8 cellular contexts compared by ENCODE assay signal in genomic region chr1:804378-805110, GRCh38.
DNase-seq lines count a peak whose midpoint lies in the region; ATAC-seq and TF ChIP-seq lines count a peak whose summit lies in the region.
"Not testable (repeated sequence)": the region's sequence is repeated elsewhere in the genome, so short reads cannot be mapped to it uniquely, and the experiment has no call there.

No MANE protein-coding gene starts in this region.

- H3K4me3 ChIP-seq in OCI-LY1 (ENCODE audit: low read depth, low read length, poor library complexity, severe bottlenecking); mucosa of descending colon: not testable (repeated sequence)

- not testable (repeated sequence) for H3K4me1 Mint-ChIP-seq in MCF 10A (ENCODE audit: insufficient read depth, unreplicated experiment)

- not testable (repeated sequence) for H3K9me2 ChIP-seq in OCI-LY1 (ENCODE audit: low read depth, low read length)

- H3F3A ChIP-seq in OCI-LY1 (ENCODE audit: insufficient read depth, low read length), result not testable (repeated sequence)

- not testable (repeated sequence) for TF ChIP-seq CTCF in OCI-LY1 (IDR thresholded peaks at IDR 0.05; ENCODE audit: low read length); MCF 10A (IDR thresholded peaks at IDR 0.05; ENCODE audit: unreplicated experiment); mucosa of descending colon (IDR thresholded peaks at IDR 0.05)

- ATAC-seq in GM19043 (IDR thresholded peaks at IDR 0.05; ENCODE audit: low read depth, unreplicated experiment) (peak; percentile 57), GM21723 (IDR thresholded peaks at IDR 0.05; ENCODE audit: unreplicated experiment) (peak; percentile 83), HG02840 (IDR thresholded peaks at IDR 0.05; ENCODE audit: low FRiP score, unreplicated experiment) (peak; percentile 75), HG03432 (IDR thresholded peaks at IDR 0.05; ENCODE audit: unreplicated experiment) (peak; percentile 83), mucosa of descending colon (peak; percentile 29)

- H3K4me3 Mint-ChIP-seq in MCF 10A (ENCODE audit: unreplicated experiment), result not testable (repeated sequence)

- not testable (repeated sequence) for H3K9ac ChIP-seq in OCI-LY1 (ENCODE audit: low read length)

- H3K27ac ChIP-seq in OCI-LY1 (ENCODE audit: low read depth, low read length, poor library complexity, severe bottlenecking), result peak overlapping the region; percentile 54

- H3K27me3 ChIP-seq in OCI-LY1 (ENCODE audit: insufficient read depth, low read length), result not testable (repeated sequence)

- CTCF ChIA-PET in MCF 10A (lab: Yijun Ruan, JAX), result not testable (repeated sequence)

- H3K4me2 ChIP-seq in OCI-LY1 (ENCODE audit: low read length), result not testable (repeated sequence)

- POLR2A ChIA-PET in MCF 10A (lab: Yijun Ruan, JAX), result not testable (repeated sequence)

- not testable (repeated sequence) for H3K9me3 Mint-ChIP-seq in MCF 10A (ENCODE audit: unreplicated experiment)

- not testable (repeated sequence) for H3K27me3 Mint-ChIP-seq in MCF 10A (ENCODE audit: insufficient read depth, unreplicated experiment)

- H3K4me1 ChIP-seq in OCI-LY1 (ENCODE audit: insufficient read depth, low read length, severe bottlenecking), result peaks cover 10% of the 10 kb centered on the region
- not testable (repeated sequence) for H3K4me1 ChIP-seq in mucosa of descending colon (ENCODE audit: low read depth)

- H3K36me3 Mint-ChIP-seq in MCF 10A (ENCODE audit: insufficient read depth, unreplicated experiment), result not testable (repeated sequence)

- not testable (repeated sequence) for H2AFZ ChIP-seq in OCI-LY1 (ENCODE audit: low read length)

- not testable (repeated sequence) for H3K79me2 ChIP-seq in OCI-LY1 (ENCODE audit: insufficient read depth, low read length)

- not testable (repeated sequence) for H4K20me1 ChIP-seq in OCI-LY1 (ENCODE audit: insufficient read depth, low read length)

- H3K9me3 ChIP-seq in OCI-LY1 (ENCODE audit: low read length); mucosa of descending colon: not testable (repeated sequence)

- intact Hi-C loops in MCF 10A (cut with micrococcal nuclease); mucosa of descending colon (cut with DNase I, micrococcal nuclease): not testable (repeated sequence)

- H3K27ac Mint-ChIP-seq in MCF 10A (ENCODE audit: low read depth, unreplicated experiment), result not testable (repeated sequence)

- DNase-seq in DMS79 (lab: John Stamatoyannopoulos, UW), result peak; percentile 4
- DNase-seq in MCF 10A (ENCODE audit: unreplicated experiment), result peak; percentile 34
- DNase-seq in mucosa of descending colon, result not testable (repeated sequence)

- not testable (repeated sequence) for BruUV-seq in MCF 10A (replicated peaks; lab: Mats Ljungman, UMichigan)

- H3K36me3 ChIP-seq in OCI-LY1 (ENCODE audit: insufficient read depth, low read length); mucosa of descending colon (ENCODE audit: low read depth): not testable (repeated sequence)

Comparison
In these comparisons a context has a peak if more than half of its experiments do, and no peak if none do; other contexts are left out.
1. ATAC-seq: peak in every context shown above with its lines; median percentile 83 in GM21723; 83 in HG03432; 75 in HG02840; 57 in GM19043; 29 in mucosa of descending colon.